9 cellular contexts compared by ENCODE assay signal in genomic region chr5:37723147-37723961, GRCh38.
DNase-seq lines count a peak whose midpoint lies in the region; ATAC-seq and TF ChIP-seq lines count a peak whose summit lies in the region.
"Had no signal": no experiment of that assay in that cellular context is flagged by ENCODE, and none has a peak within 500 bp of the region (broad histone marks: within the 10 kb centered on the region; RNA-seq: fewer than 3 reads in every experiment).

No MANE protein-coding gene starts in this region.

- no peaks in the 10 kb centered on the region for H3K9me3 Mint-ChIP-seq in Caco-2 (ENCODE audit: unreplicated experiment)
- no peaks in the 10 kb centered on the region for H3K9me3 Mint-ChIP-seq in HFFc6
- no peaks in the 10 kb centered on the region for H3K9me3 Mint-ChIP-seq in activated CD8-positive, alpha-beta T cell treated with anti-CD3 and anti-CD28 coated beads for 36 hours

- H3K36me3 ChIP-seq in Caco-2 (ENCODE audit: control insufficient read depth, insufficient read depth, low read length) (no peaks in the 10 kb centered on the region), adrenal gland (replicated peaks in 1 of 2) (peaks cover 0 to 15% of the 10 kb centered on the region in 2 donors)

- no peak for TF ChIP-seq POLR2A in adrenal gland (IDR thresholded peaks at IDR 0.05)

- CTCF ChIA-PET in Caco-2 (lab: Charles Lee), result interaction anchor here (0.6 kb wide), 2 partner anchors 27 to 163 kb away, joined by 3 read pairs; no protein-coding TSS in a partner anchor
- CTCF ChIA-PET in activated CD8-positive, alpha-beta T cell treated with anti-CD3 and anti-CD28 coated beads for 36 hours (lab: Charles Lee), result interaction anchor here (0.6 to 1.9 kb wide), 10 partner anchors 9 to 475 kb away, joined by 3 to 10 read pairs (median 3); partner anchors contain the start of gene CPLANE1

- H3K9me3 ChIP-seq in Caco-2 (no peaks in the 10 kb centered on the region), adrenal gland (replicated peaks in 1 of 3) (no peaks in the 10 kb centered on the region)

- ATAC-seq in activated CD8-positive, alpha-beta T cell treated with anti-CD3 and anti-CD28 coated beads for 36 hours, result no peak
- no peak for ATAC-seq in GM21717 (IDR thresholded peaks at IDR 0.05; ENCODE audit: unreplicated experiment)
- no peak for ATAC-seq in HG03039 (IDR thresholded peaks at IDR 0.05; ENCODE audit: unreplicated experiment)

- H3K4me1 Mint-ChIP-seq in Caco-2 (ENCODE audit: low read depth, unreplicated experiment) (no peaks in the 10 kb centered on the region), HFFc6 (ENCODE audit: low read depth) (peaks cover 75% of the 10 kb centered on the region)
- peaks cover 29% of the 10 kb centered on the region for H3K4me1 Mint-ChIP-seq in activated CD8-positive, alpha-beta T cell treated with anti-CD3 and anti-CD28 coated beads for 36 hours (ENCODE audit: low read depth)

- no peaks in the 10 kb centered on the region for H3K4me1 ChIP-seq in Caco-2
- H3K4me1 ChIP-seq in adrenal gland (replicated peaks in 1 of 2), result peaks cover 0 to under 1% of the 10 kb centered on the region in 2 donors

- no peak overlapping the region for H3K4me3 Mint-ChIP-seq in Caco-2 (ENCODE audit: unreplicated experiment)
- H3K4me3 Mint-ChIP-seq in HFFc6, result peak overlapping the region; percentile 40; the same call in 1 of the 2 replicates
- H3K4me3 Mint-ChIP-seq in activated CD8-positive, alpha-beta T cell treated with anti-CD3 and anti-CD28 coated beads for 36 hours, result no peak overlapping the region

- H3K27me3 ChIP-seq in Caco-2 (replicated peaks; ENCODE audit: control insufficient read depth, insufficient read depth, low read length), result no peaks in the 10 kb centered on the region
- no peaks in the 10 kb centered on the region for H3K27me3 ChIP-seq in adrenal gland

- H3K27ac Mint-ChIP-seq in Caco-2 (ENCODE audit: unreplicated experiment) (no peak overlapping the region), HFFc6 (peak overlapping the region; percentile 78)
- no peak overlapping the region for H3K27ac Mint-ChIP-seq in activated CD8-positive, alpha-beta T cell treated with anti-CD3 and anti-CD28 coated beads for 36 hours

- H3K27ac ChIP-seq in adrenal gland, result no peak overlapping the region

- POLR2A ChIA-PET in Caco-2 (lab: Charles Lee), result no interaction called here
- POLR2A ChIA-PET in activated CD8-positive, alpha-beta T cell treated with anti-CD3 and anti-CD28 coated beads for 36 hours (lab: Charles Lee), result interaction anchor here (0.6 to 2.5 kb wide), 2 partner anchors 14 to 373 kb away, joined by 3 to 10 read pairs; no protein-coding TSS in a partner anchor

- no peaks in the 10 kb centered on the region for H3K27me3 Mint-ChIP-seq in Caco-2 (ENCODE audit: insufficient read depth, unreplicated experiment)
- no peaks in the 10 kb centered on the region for H3K27me3 Mint-ChIP-seq in HFFc6 (ENCODE audit: insufficient read depth)
- no peaks in the 10 kb centered on the region for H3K27me3 Mint-ChIP-seq in activated CD8-positive, alpha-beta T cell treated with anti-CD3 and anti-CD28 coated beads for 36 hours
- H3K27me3 Mint-ChIP-seq: activated naive CD8-positive, alpha-beta T cell had no signal

- H3K36me3 Mint-ChIP-seq in Caco-2 (ENCODE audit: insufficient read depth, unreplicated experiment), result peaks cover 6% of the 10 kb centered on the region
- H3K36me3 Mint-ChIP-seq in HFFc6 (ENCODE audit: low read depth), result peaks cover 19% of the 10 kb centered on the region
- H3K36me3 Mint-ChIP-seq in activated CD8-positive, alpha-beta T cell treated with anti-CD3 and anti-CD28 coated beads for 36 hours (ENCODE audit: low read depth), result peaks cover 29% of the 10 kb centered on the region

- no TSS peak for BruUV-seq in Caco-2 (replicated peaks; lab: Mats Ljungman, UMichigan)

- DNase-seq in Caco-2 (peak; percentile 43 to 53), HFFc6 (no peak), medulla oblongata (ENCODE audit: extremely low spot score) (peak; percentile 33), GOT3 (lab: John Stamatoyannopoulos, UW) (no peak), adrenal gland (no peak)
- DNase-seq in activated CD8-positive, alpha-beta T cell treated with anti-CD3 and anti-CD28 coated beads for 36 hours, result peak; percentile 31

- intact Hi-C loops in Caco-2 (cut with micrococcal nuclease; ENCODE audit: unreplicated experiment) (no loop called here), adrenal gland (cut with DNase I) (no loop called here)
- intact Hi-C loops in activated CD8-positive, alpha-beta T cell treated with anti-CD3 and anti-CD28 coated beads for 36 hours (cut with micrococcal nuclease), result no loop called here

- H3K4me3 ChIP-seq in Caco-2 (ENCODE audit: low read depth, low read length), result no peak overlapping the region
- H3K4me3 ChIP-seq in adrenal gland, result no peak overlapping the region

- 83 to 89% (median 87%) methylated on average over 8 of the region's 8 CpGs for WGBS in adrenal gland, 4 donors

- TF ChIP-seq CTCF in Caco-2 (IDR thresholded peaks at IDR 0.05; ENCODE audit: insufficient read depth in 1 of 2, low read depth in 1 of 2, low read length in 1 of 2, severe bottlenecking in 1 of 2, unreplicated experiment in 1 of 2) (peak; percentile 52 to 57), HFFc6 (IDR thresholded peaks at IDR 0.05) (peak; percentile 80), adrenal gland (IDR thresholded peaks at IDR 0.05) (peak in 2 of 6 experiments; percentile 7 to 20)
- peak; percentile 35 for TF ChIP-seq CTCF in activated CD8-positive, alpha-beta T cell treated with anti-CD3 and anti-CD28 coated beads for 36 hours (IDR thresholded peaks at IDR 0.05)

Comparison
In these comparisons a context has a peak if more than half of its experiments do, and no peak if none do; other contexts are left out.
1. DNase-seq: peak in Caco-2 (2 of 2), activated CD8-positive, alpha-beta T cell treated with anti-CD3 and anti-CD28 coated beads for 36 hours (single experiment) and medulla oblongata (single experiment); none in HFFc6 (single experiment), GOT3 (single experiment) and adrenal gland (0 of 7).